Comparison of ENCODE assay signal across 8 cellular contexts in genomic region chr7:66013938-66014337, GRCh38. TPM values are rescaled to one million over a fixed set of nuclear protein-coding genes. Genes with fewer than 3 reads are reported as not detected.
A peak's percentile ranks its signal among the peaks of the same experiment; 100 is the strongest.
DNase-seq lines count a peak whose midpoint lies in the region; ATAC-seq, FAIRE-seq and TF ChIP-seq lines count a peak whose summit lies in the region.

No MANE protein-coding gene starts in this region.

- H3K36me3 ChIP-seq in BE2C, result no peaks in the 10 kb centered on the region
- H3K36me3 ChIP-seq in body of pancreas (replicated peaks in 1 of 2; ENCODE audit: insufficient read depth in 1 of 2, low read depth in 2 of 2), result no peaks in the 10 kb centered on the region
- H3K36me3 ChIP-seq in HepG2 (replicated peaks in 1 of 2; ENCODE audit: control insufficient read depth in 1 of 2, insufficient read depth in 2 of 2, low read length in 2 of 2), result no peaks in the 10 kb centered on the region

- H4K20me1 ChIP-seq in HepG2 (ENCODE audit: insufficient read depth, low read length), result no peaks in the 10 kb centered on the region

- FAIRE-seq in HepG2 (lab: Jason Lieb, UNC), result peak; percentile 76

- H3K4me2 ChIP-seq in HepG2 (ENCODE audit: low read depth, low read length), result peak overlapping the region; percentile 34

- DNase-seq in BE2C (peak; percentile 54), body of pancreas (peak; percentile 14 to 37 (median 28)), HepG2 (ENCODE audit: low spot score) (peak; percentile 65), middle frontal gyrus (ENCODE audit: extremely low spot score, low spot score) (no peak), GM19238 (ENCODE audit: insufficient read length, low spot score) (no peak), OCI-M1 (lab: John Stamatoyannopoulos, UW) (no peak)
- DNase-seq in central memory CD4-positive, alpha-beta T cell, result no peak

- intact Hi-C loops in body of pancreas (cut with DNase I) (no loop called here), HepG2 (cut with micrococcal nuclease; ENCODE audit: unreplicated experiment) (no loop called here)

- POLR2A ChIA-PET in HepG2 (lab: Yijun Ruan, JAX), result no interaction called here

- BruUV-seq in HepG2 (replicated peaks; lab: Mats Ljungman, UMichigan), result no TSS peak

- ATAC-seq in body of pancreas, result no peak
- peak; percentile 97 for ATAC-seq in HepG2

- CTCF ChIA-PET in HepG2 (lab: Yijun Ruan, JAX; ENCODE audit: low intra/inter-chr PET ratio, low total read pairs), result interaction anchor here (1.2 kb wide), 1 partner anchor 292 kb away, joined by 3 read pairs; no protein-coding TSS in a partner anchor

- H3K27ac ChIP-seq in body of pancreas (no peak overlapping the region), HepG2 (ENCODE audit: extremely low read length, insufficient read depth, low read length) (no peak overlapping the region)

- TF ChIP-seq CTCF in BE2C (IDR thresholded peaks at IDR 0.05; ENCODE audit: low read depth, low read length), result peak; percentile 63
- peak in 4 of 7 experiments; percentile 22 to 32 (median 28) for TF ChIP-seq CTCF in body of pancreas (IDR thresholded peaks at IDR 0.05)
- TF ChIP-seq CTCF in HepG2 (CRISPR knock-in tag; IDR thresholded peaks at IDR 0.05), result peak; percentile 85

- H3K27me3 ChIP-seq in BE2C, result no peaks in the 10 kb centered on the region
- no peaks in the 10 kb centered on the region for H3K27me3 ChIP-seq in body of pancreas
- no peaks in the 10 kb centered on the region for H3K27me3 ChIP-seq in HepG2 (ENCODE audit: control insufficient read depth in 1 of 2, insufficient read depth in 2 of 2, low read length in 2 of 2)

- in situ Hi-C loops in HepG2 (cut with HindIII; ENCODE audit: extremely low pct_ligation_motif_present, low pct_unique_long_range_greater_than_20kb), result loop anchor here (25.0 kb wide), 1 partner anchor 277 kb away; no protein-coding TSS in a partner anchor

- TF ChIP-seq EP300 in Ishikawa (IDR thresholded peaks at IDR 0.05; ENCODE audit: borderline replicate concordance), result no peak
- no peak for TF ChIP-seq EP300 in HepG2 (IDR thresholded peaks at IDR 0.05; ENCODE audit: low read depth in 2 of 2, low read length in 2 of 2)
- no peak for TF ChIP-seq EP300 in HepG2 (CRISPR knock-in tag; IDR thresholded peaks at IDR 0.05; ENCODE audit: borderline replicate concordance)

- H3K9ac ChIP-seq in HepG2 (ENCODE audit: insufficient read depth, low read depth, low read length), result no peak overlapping the region

- no peaks in the 10 kb centered on the region for H3K79me2 ChIP-seq in HepG2 (ENCODE audit: insufficient read depth, low read length)

- H3K4me1 ChIP-seq in BE2C (peaks cover 14% of the 10 kb centered on the region), body of pancreas (no peaks in the 10 kb centered on the region), HepG2 (ENCODE audit: insufficient read depth, low read length) (peaks cover 39% of the 10 kb centered on the region)

- 68 to 69% methylated on average over 5 of the region's 5 CpGs for WGBS in body of pancreas, 2 donors
- 1% methylated on average over 5 of the region's 5 CpGs for WGBS in HepG2 (ENCODE audit: low lambda C conversion rate)

- no peak overlapping the region for H2AFZ ChIP-seq in HepG2 (ENCODE audit: low read length)

- TF ChIP-seq POLR2A in body of pancreas (IDR thresholded peaks at IDR 0.05) (no peak), HepG2 (IDR thresholded peaks at IDR 0.05; ENCODE audit: insufficient read depth in 1 of 2, low read depth in 2 of 2, low read length in 2 of 2) (no peak)

- H3K4me3 ChIP-seq in BE2C (ENCODE audit: low read depth, low read length) (no peak overlapping the region), body of pancreas (no peak overlapping the region), HepG2 (replicated peaks in 1 of 3; ENCODE audit: insufficient read depth in 1 of 3, low read depth in 2 of 3, low read length in 3 of 3) (no peak overlapping the region)

- TF ChIP-seq RAD21 in Ishikawa (IDR thresholded peaks at IDR 0.05; ENCODE audit: low read depth), result peak; percentile 39; the same call in 1 of the 2 replicates
- TF ChIP-seq RAD21 in HepG2 (CRISPR knock-in tag; IDR thresholded peaks at IDR 0.05), result peak; percentile 83

- H3K9me3 ChIP-seq in BE2C (no peaks in the 10 kb centered on the region), body of pancreas (no peaks in the 10 kb centered on the region), HepG2 (ENCODE audit: low read length) (no peaks in the 10 kb centered on the region)

TF ChIP-seq in Ishikawa, 13 proteins besides CTCF, POLR2A, EP300 and RAD21 (continues in another document):
- TF ChIP-seq YY1 (IDR thresholded peaks at IDR 0.05; ENCODE audit: low read depth) (no peak), ZBTB7A (IDR thresholded peaks at IDR 0.05; ENCODE audit: low read depth) (no peak), TCF12 (IDR thresholded peaks at IDR 0.05; ENCODE audit: low read depth) (no peak), EGR1 (IDR thresholded peaks at IDR 0.05) (no peak), TAF1 (IDR thresholded peaks at IDR 0.05; ENCODE audit: low read depth) (no peak)
- TF ChIP-seq, protein P1, sequence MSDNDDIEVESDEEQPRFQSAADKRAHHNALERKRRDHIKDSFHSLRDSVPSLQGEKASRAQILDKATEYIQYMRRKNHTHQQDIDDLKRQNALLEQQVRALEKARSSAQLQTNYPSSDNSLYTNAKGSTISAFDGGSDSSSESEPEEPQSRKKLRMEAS (IDR thresholded peaks at IDR 0.05), result no peak
- TF ChIP-seq, protein P2, sequence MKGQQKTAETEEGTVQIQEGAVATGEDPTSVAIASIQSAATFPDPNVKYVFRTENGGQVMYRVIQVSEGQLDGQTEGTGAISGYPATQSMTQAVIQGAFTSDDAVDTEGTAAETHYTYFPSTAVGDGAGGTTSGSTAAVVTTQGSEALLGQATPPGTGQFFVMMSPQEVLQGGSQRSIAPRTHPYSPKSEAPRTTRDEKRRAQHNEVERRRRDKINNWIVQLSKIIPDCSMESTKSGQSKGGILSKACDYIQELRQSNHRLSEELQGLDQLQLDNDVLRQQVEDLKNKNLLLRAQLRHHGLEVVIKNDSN (IDR thresholded peaks at IDR 0.05), result no peak

TF ChIP-seq in HepG2, 621 proteins besides CTCF, POLR2A, EP300 and RAD21 (continues in another document):
- TF ChIP-seq ZBTB21 (CRISPR knock-in tag; IDR thresholded peaks at IDR 0.05) (no peak), TARDBP (CRISPR knock-in tag; IDR thresholded peaks at IDR 0.05) (no peak), MNT (IDR thresholded peaks at IDR 0.05) (no peak)

RNA-seq across cellular contexts. Expression of gene GUSB, which starts 31.9 kb away (rescaled TPM):
- polyA plus RNA-seq in BE2C (2012; ENCODE audit: insufficient read depth, insufficient read length, low read depth), result 106 TPM
- total RNA-seq in body of pancreas (10 to 100 TPM; 27.0 to 50.8 TPM), HepG2 (2016; rRNA removed; fragmentation: Illumina TruSeq; extraction: Trizol) (8.8 and 18.8 TPM in 2 replicates)
- 11.7 and 12.8 TPM in 2 replicates for total RNA-seq in HepG2 (2016; cell fraction: cytosol; rRNA removed; fragmentation: Illumina TruSeq; extraction: Trizol; ENCODE audit: low read depth)
- total RNA-seq in HepG2 (2016; cell fraction: insoluble cytoplasmic fraction; rRNA removed; fragmentation: Illumina TruSeq; extraction: Trizol), result 7.4 and 20.2 TPM in 2 replicates
- 9.2 and 10.8 TPM in 2 replicates for total RNA-seq in HepG2 (2016; cell fraction: membrane; rRNA removed; fragmentation: Illumina TruSeq; extraction: Trizol)
- 26.0 and 31.3 TPM in 2 replicates for total RNA-seq in HepG2 (2016; cell fraction: nucleus; rRNA removed; fragmentation: Illumina TruSeq; extraction: Trizol)
- 57.6 and 60.0 TPM in 2 replicates for polyA plus RNA-seq in HepG2 (2011; rRNA removed)
- polyA plus RNA-seq in HepG2 (2011; cell fraction: cytosol; rRNA removed), result 46.9 and 57.2 TPM in 2 replicates
- 214 and 218 TPM in 2 replicates for polyA plus RNA-seq in HepG2 (2011; cell fraction: nucleus; rRNA removed)
- polyA plus RNA-seq in HepG2 (2012), result 46.7 and 48.2 TPM in 2 replicates
- 9.4 and 10.5 TPM in 2 replicates for polyA plus RNA-seq in HepG2 (2016; cell fraction: cytosol; fragmentation: Illumina TruSeq; extraction: Trizol; ENCODE audit: low read depth)
- 14.4 and 16.6 TPM in 2 replicates for polyA plus RNA-seq in HepG2 (2016; cell fraction: insoluble cytoplasmic fraction; fragmentation: Illumina TruSeq; extraction: Trizol; ENCODE audit: low read depth)
- 10.4 and 12.2 TPM in 2 replicates for polyA plus RNA-seq in HepG2 (2016; cell fraction: membrane; fragmentation: Illumina TruSeq; extraction: Trizol; ENCODE audit: low read depth)
- polyA plus RNA-seq in HepG2 (2016; cell fraction: nucleus; fragmentation: Illumina TruSeq; extraction: Trizol; ENCODE audit: insufficient read depth, low read depth), result 88.4 and 99.7 TPM in 2 replicates
- 85.0 and 99.2 TPM in 2 replicates for polyA minus RNA-seq in HepG2 (2011; rRNA and poly(A)+ RNA removed; ENCODE audit: low replicate concordance)
- 18.2 and 24.4 TPM in 2 replicates for polyA minus RNA-seq in HepG2 (2011; cell fraction: cytosol; rRNA and poly(A)+ RNA removed)
- polyA minus RNA-seq in HepG2 (2011; cell fraction: nucleus; rRNA and poly(A)+ RNA removed), result 23.9 and 27.4 TPM in 2 replicates

Comparison
In these comparisons a context has a peak if more than half of its experiments do, and no peak if none do; other contexts are left out.
1. DNase-seq: peak in BE2C (single experiment), body of pancreas (4 of 4) and HepG2 (single experiment); none in central memory CD4-positive, alpha-beta T cell (single experiment), middle frontal gyrus (single experiment), GM19238 (single experiment) and OCI-M1 (single experiment).
2. CTCF ChIP-seq: peak in every context shown above with its lines; median percentile 85 in HepG2; 63 in BE2C; 28 in body of pancreas.